8 cellular contexts compared by ENCODE assay signal in the genomic region with DNA sequence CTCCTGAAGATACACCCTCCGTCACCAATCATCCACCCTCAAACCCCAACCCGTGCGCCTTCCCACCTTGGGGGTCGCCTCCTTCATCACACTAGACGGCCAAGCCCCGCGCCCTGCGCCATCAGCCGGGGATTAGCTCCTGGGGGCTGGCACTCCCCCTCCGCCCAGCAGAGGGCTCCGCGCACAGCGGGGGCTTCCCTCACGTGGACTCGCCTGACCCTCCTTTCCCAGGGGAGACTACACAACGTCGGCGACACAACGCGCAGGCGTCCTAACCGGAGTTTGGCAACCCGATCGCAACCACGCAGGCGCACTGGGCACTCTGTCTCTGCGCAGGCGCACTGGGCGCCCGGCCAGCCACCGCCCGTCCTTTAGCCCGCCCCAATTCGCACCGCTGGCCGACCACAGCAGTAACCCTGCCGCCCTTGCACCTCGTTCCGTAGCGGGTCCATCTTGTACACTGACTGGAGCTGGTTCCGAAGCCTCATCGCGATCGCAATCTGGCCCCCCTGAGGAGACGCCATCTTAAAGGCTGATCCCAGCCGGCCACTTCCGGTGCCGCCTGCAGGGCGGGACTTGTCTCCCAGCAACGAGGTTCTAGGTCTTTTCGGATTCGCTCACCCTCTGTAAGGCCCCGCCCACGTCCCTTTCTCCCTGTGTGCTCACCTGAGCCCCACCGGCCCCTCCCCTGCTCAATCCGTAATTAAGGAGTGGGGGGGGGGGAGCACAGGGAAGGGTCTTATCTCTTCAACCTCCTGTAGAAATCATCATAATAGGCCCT. TPM values are rescaled to one million over a fixed set of nuclear protein-coding genes. Genes with fewer than 3 reads are reported as not detected.
DNase-seq lines count a peak whose midpoint lies in the region; ATAC-seq and TF ChIP-seq lines count a peak whose summit lies in the region.

A gene (minus strand): TSS at position 551 of the 781 bp plus-strand sequence. CDS start 27 bp downstream, at position 524.

- H3F3A ChIP-seq in PC-9 (ENCODE audit: insufficient read depth, low read depth), result peaks cover 19% of the 10 kb centered on the region; the same call in 1 of the 2 replicates

- H3K4me2 ChIP-seq in PC-9, result peak within 1 kb of the TSS; percentile 99

- peak; percentile 96 for DNase-seq in DMS53 treated with DMSO at 0.1 percent for 48 hours (lab: John Stamatoyannopoulos, UW; ENCODE audit: unreplicated experiment)
- DNase-seq in Jurkat, Clone E6-1 (ENCODE audit: low read depth, low spot score), result peak; percentile 98
- DNase-seq in PC-9, result peak; percentile 97
- DNase-seq in activated T-cell treated with anti-CD3 and anti-CD28 coated beads, Interleukin-2, amount 50 U/mL, for 1 hour, result peak; percentile 99
- DNase-seq in erythroblast (lab: John Stamatoyannopoulos, UW), result peak; percentile 98
- DNase-seq in stimulated activated CD8-positive, alpha-beta memory T cell treated with anti-CD3 and anti-CD28 coated beads, Interleukin-7, amount 100 ng/mL, for 1 hour (ENCODE audit: low read depth in 2 of 2), result peak; percentile 96 to 99

- H3K9ac ChIP-seq in mucosa of stomach (ENCODE audit: low read length), result peak within 1 kb of the TSS; percentile 91

- no peaks in the 10 kb centered on the region for H3K9me3 ChIP-seq in PC-9 (ENCODE audit: insufficient read depth, low read depth)
- H3K9me3 ChIP-seq in mucosa of stomach (ENCODE audit: control insufficient read depth, low read length), result no peaks in the 10 kb centered on the region

- no TSS peak for BruUV-seq in PC-9 (replicated peaks; lab: Mats Ljungman, UMichigan)

- peak within 1 kb of the TSS; percentile 90 for H3K4me3 ChIP-seq in Jurkat, Clone E6-1 (ENCODE audit: low read length)
- peak within 1 kb of the TSS; percentile 64 for H3K4me3 ChIP-seq in PC-9
- H3K4me3 ChIP-seq in mucosa of stomach (ENCODE audit: low read length), result peak within 1 kb of the TSS; percentile 92

- CTCF ChIA-PET in PC-9 (lab: Charles Lee), result interaction anchor here (0.7 kb wide), 1 partner anchor 685 kb away, joined by 4 read pairs; no protein-coding TSS in a partner anchor

- H3K79me2 ChIP-seq in PC-9 (ENCODE audit: low read depth), result peaks cover 23% of the 10 kb centered on the region

- H3K27ac ChIP-seq in PC-9, result peak within 1 kb of the TSS; percentile 73

- peak; percentile 84 for ATAC-seq in GM21619 (IDR thresholded peaks at IDR 0.05; ENCODE audit: unreplicated experiment)

- intact Hi-C loops in PC-9 (cut with micrococcal nuclease; ENCODE audit: unreplicated experiment), result loop anchor here (1.0 to 10.0 kb wide), 4 partner anchors 22 to 337 kb away; a partner anchor contains a TSS

- peaks cover 26% of the 10 kb centered on the region for H3K4me1 ChIP-seq in PC-9 (replicated peaks; ENCODE audit: insufficient read depth)
- H3K4me1 ChIP-seq in mucosa of stomach (ENCODE audit: control insufficient read depth, insufficient read depth, low read length), result peaks cover 43% of the 10 kb centered on the region

- peak; percentile 54 for TF ChIP-seq CTCF in PC-9 (conservative IDR thresholded peaks at IDR 0.05)

- H4K20me1 ChIP-seq in PC-9 (ENCODE audit: insufficient read depth), result no peaks in the 10 kb centered on the region

- no peaks in the 10 kb centered on the region for H3K9me2 ChIP-seq in PC-9 (ENCODE audit: insufficient read depth)

- H3K27me3 ChIP-seq in PC-9 (ENCODE audit: insufficient read depth, low read depth), result no peaks in the 10 kb centered on the region
- peaks cover 36% of the 10 kb centered on the region for H3K27me3 ChIP-seq in mucosa of stomach (ENCODE audit: control insufficient read depth, insufficient read depth, low read length)

- H3K36me3 ChIP-seq in PC-9 (ENCODE audit: low read depth), result 0 out of 2 replicates have a peak, but pooled peaks cover 10% of the 10 kb centered on the region
- no peaks in the 10 kb centered on the region for H3K36me3 ChIP-seq in mucosa of stomach (ENCODE audit: control insufficient read depth, insufficient read depth, low read length)

- TF ChIP-seq POLR2A in erythroblast (IDR thresholded peaks at IDR 0.05; ENCODE audit: low read length), result peak; percentile 84

- peak within 1 kb of the TSS; percentile 95 for H2AFZ ChIP-seq in PC-9

- POLR2A ChIA-PET in PC-9 (lab: Charles Lee; ENCODE audit: unreplicated experiment), result no interaction called here

RNA-seq across cellular contexts. Expression of the gene that starts here (rescaled TPM):
- 42.2 TPM for polyA plus RNA-seq in Jurkat, Clone E6-1 (2012; ENCODE audit: insufficient read depth, insufficient read length)
- total RNA-seq in PC-9 (2021), result 24.9 and 31.3 TPM in 2 replicates

Comparison
In these comparisons a context has a peak if more than half of its experiments do, and no peak if none do; other contexts are left out.
1. Peak in every context shown above with its lines: DNase-seq, ATAC-seq, H3K4me3 ChIP-seq and H3K27ac ChIP-seq.